In genomic region chr1:71014110-71014509, GRCh38 we compare ENCODE assay signal across 29 cellular contexts. TPM values are rescaled to one million over a fixed set of nuclear protein-coding genes. Genes with fewer than 3 reads are reported as not detected.
DNase-seq lines count a peak whose midpoint lies in the region.
"Had no signal": no experiment of that assay in that cellular context is flagged by ENCODE, and none has a peak within 500 bp of the region (broad histone marks: within the 10 kb centered on the region; RNA-seq: fewer than 3 reads in every experiment).

No MANE protein-coding gene starts in this region.

- no peak overlapping the region for H2BK120ac ChIP-seq in trophoblast cell (ENCODE audit: insufficient read depth, low read length, poor library complexity)

- H3K14ac ChIP-seq in trophoblast cell (ENCODE audit: low read length) = no peak overlapping the region

- H4K91ac ChIP-seq in trophoblast cell (ENCODE audit: low read depth, low read length) = no peak overlapping the region

- no peak overlapping the region for H2AK5ac ChIP-seq in trophoblast cell (ENCODE audit: low read length)

- WGBS in trophoblast cell (ENCODE audit: extremely low coverage, insufficient coverage, insufficient read length) = no CpG with 5 or more reads among the region's 1 CpG

- H3K27me3 ChIP-seq in trophoblast cell (ENCODE audit: insufficient read depth, low read length) = no peaks in the 10 kb centered on the region
- H3K27me3 ChIP-seq: gastrocnemius medialis, hepatocyte, right atrium auricular region, SJCRH30 had no signal

- no peaks in the 10 kb centered on the region for H3K79me1 ChIP-seq in trophoblast cell (ENCODE audit: low read length)

- H3K4me2 ChIP-seq in trophoblast cell (ENCODE audit: low read length) = no peak overlapping the region
- H3K4me2 ChIP-seq: hepatocyte had no signal

- H3K79me2 ChIP-seq in trophoblast cell (ENCODE audit: control insufficient read depth, insufficient read depth, low read length, poor library complexity) = no peaks in the 10 kb centered on the region
- H3K79me2 ChIP-seq: hepatocyte, parathyroid adenoma had no signal

- H3K4ac ChIP-seq in trophoblast cell (ENCODE audit: low read depth, low read length) = no peak overlapping the region

- no peak overlapping the region for H3K23ac ChIP-seq in trophoblast cell (ENCODE audit: low read length)

- H4K12ac ChIP-seq in trophoblast cell (ENCODE audit: low read depth, low read length) = no peak overlapping the region

- H3K27ac ChIP-seq in trophoblast cell (ENCODE audit: low read depth, low read length) = no peak overlapping the region
- H3K27ac ChIP-seq: gastrocnemius medialis, hepatocyte, parathyroid adenoma, right atrium auricular region, SJCRH30, spleen had no signal

- H2BK12ac ChIP-seq in trophoblast cell (ENCODE audit: low read length) = no peak overlapping the region

- H3K9ac ChIP-seq in trophoblast cell (ENCODE audit: low read length) = no peak overlapping the region
- H3K9ac ChIP-seq: parathyroid adenoma had no signal

- H3K9me3 ChIP-seq in trophoblast cell (ENCODE audit: insufficient read depth, low read depth, low read length) = no peaks in the 10 kb centered on the region
- H3K9me3 ChIP-seq: gastrocnemius medialis, right atrium auricular region, SJCRH30, spleen had no signal

- DNase-seq in AG20443 (ENCODE audit: low spot score) (peak; percentile 37), M059J (ENCODE audit: low read depth) (peak; percentile 66), astrocyte of the hippocampus (ENCODE audit: low read depth, low spot score) (peak; percentile 39), trophoblast cell (peak; percentile 59 to 91), mesenteric fat pad (ENCODE audit: low spot score) (no peak), NCI-H1694 (lab: John Stamatoyannopoulos, UW) (no peak), NCI-H748 treated with DMSO at 0.1 percent for 48 hours (lab: John Stamatoyannopoulos, UW) (no peak), NCI-H1105 (lab: John Stamatoyannopoulos, UW) (no peak)
- DNase-seq: activated CD4-positive, alpha-beta T cell treated with anti-CD3 and anti-CD28 coated beads for 36 hours; activated gamma-delta T cell; activated naive CD8-positive, alpha-beta T cell treated with anti-CD3 and anti-CD28 coated beads, Interleukin-2, amount 10 ng/mL, durations not matched to agents 7 days and 5 days; activated T-cell treated with anti-CD3 and anti-CD28 coated beads, Interleukin-2, amount 50 U/mL, for 1 hour; cortex of kidney; gastrocnemius medialis; IMR-90; left cardiac atrium; mammary epithelial cell; NCI-H1092; NCI-H187 treated with DMSO at 0.1 percent for 48 hours; NCI-H69; SJCRH30; spleen; stimulated activated CD4-positive, alpha-beta T cell treated with anti-CD3 and anti-CD28 coated beads, Interleukin-2, amount 100 ng/mL, for 48 hours; substantia nigra had no signal

- no peak overlapping the region for H2BK5ac ChIP-seq in trophoblast cell (ENCODE audit: low read depth, low read length, poor library complexity)

- H2AFZ ChIP-seq in trophoblast cell (ENCODE audit: insufficient read depth, low read length, poor library complexity) = no peak overlapping the region
- H2AFZ ChIP-seq: hepatocyte, parathyroid adenoma had no signal

- H3K18ac ChIP-seq in trophoblast cell (ENCODE audit: low read length) = no peak overlapping the region

- peaks cover 0 to 3% of the 10 kb centered on the region in 2 experiments for H3K4me1 ChIP-seq in trophoblast cell (ENCODE audit: control insufficient read depth in 1 of 2, insufficient read depth in 2 of 2, low read length in 2 of 2)
- H3K4me1 ChIP-seq: gastrocnemius medialis, parathyroid adenoma, right atrium auricular region, SJCRH30, spleen had no signal

- H4K8ac ChIP-seq in trophoblast cell (ENCODE audit: low read depth, low read length) = no peak overlapping the region

- no peaks in the 10 kb centered on the region for H3K36me3 ChIP-seq in trophoblast cell (ENCODE audit: control insufficient read depth in 1 of 2, insufficient read depth in 2 of 2, low read length in 2 of 2)
- H3K36me3 ChIP-seq: gastrocnemius medialis, right atrium auricular region, SJCRH30, spleen had no signal

- no peak overlapping the region for H3K4me3 ChIP-seq in trophoblast cell (ENCODE audit: low read depth, low read length)
- H3K4me3 ChIP-seq: gastrocnemius medialis, hepatocyte, right atrium auricular region, SJCRH30, spleen had no signal

RNA-seq across cellular contexts. Expression of gene PTGER3, which starts 33.5 kb away (rescaled TPM):
- 8.2 and 8.4 TPM in 2 replicates for total RNA-seq in M059J (2014; rRNA removed; shearing (Covaris generic))
- 1.4 and 1.7 TPM in 2 replicates for polyA plus RNA-seq in trophoblast cell (2013)
- total RNA-seq in mesenteric fat pad = 253 TPM
- total RNA-seq: activated CD4-positive, alpha-beta T cell treated with anti-CD3 and anti-CD28 coated beads for 36 hours; activated CD8-positive, alpha-beta memory T cell treated with anti-CD3 and anti-CD28 coated beads for 36 hours; IMR-90; mammary epithelial cell; SJCRH30 had no signal
- polyA plus RNA-seq: AG04450, IMR-90, mammary epithelial cell had no signal

Comparison
In these comparisons a context has a peak if more than half of its experiments do, and no peak if none do; other contexts are left out.
1. DNase-seq: peak in AG20443 (single experiment), M059J (single experiment), astrocyte of the hippocampus (single experiment) and trophoblast cell (2 of 2); none in mesenteric fat pad (single experiment), NCI-H1694 (single experiment), NCI-H748 treated with DMSO at 0.1 percent for 48 hours (single experiment) and NCI-H1105 (single experiment).
2. RNA of gene PTGER3, which starts 33.5 kb away (total RNA-seq): 253 TPM in mesenteric fat pad (single experiment); 8.2 to 8.4 TPM in M059J; every median in the first group is over 10 times any median in the second.